Comparison of ENCODE assay signal across 8 cellular contexts in genomic region chr13:49792550-49793324, GRCh38. TPM values are rescaled to one million over a fixed set of nuclear protein-coding genes. Genes with fewer than 3 reads are reported as not detected.
A peak's percentile ranks its signal among the peaks of the same experiment; 100 is the strongest.
DNase-seq lines count a peak whose midpoint lies in the region; ATAC-seq, FAIRE-seq and TF ChIP-seq lines count a peak whose summit lies in the region.

Gene KPNA3, minus strand, starts transcription at chr13:49792682. Its CDS starts 176 bp downstream, at chr13:49792506.

- peak; percentile 86 for ATAC-seq in HG02763 (IDR thresholded peaks at IDR 0.05; ENCODE audit: unreplicated experiment)
- ATAC-seq in Right ventricle myocardium inferior: peak; percentile 98
- peak; percentile 91 to 97 (median 92) for ATAC-seq in pancreas

- peak; percentile 98 to 100 (median 99) for DNase-seq in NCI-H1417 (lab: John Stamatoyannopoulos, UW)
- peak; percentile 83 to 94 for DNase-seq in SW 1271 (lab: John Stamatoyannopoulos, UW)
- DNase-seq in activated naive CD8-positive, alpha-beta T cell treated with anti-CD3 and anti-CD28 coated beads, Interleukin-2, amount 50 U/mL, for 16 hours (ENCODE audit: low read depth, low spot score): peak; percentile 91
- DNase-seq in Right ventricle myocardium inferior (ENCODE audit: missing footprints): peak; percentile 99
- DNase-seq in pancreas: peak; percentile 95 to 98 (median 97)
- DNase-seq in tibial artery: peak; percentile 96 to 98

- H3K27me3 ChIP-seq in pancreas (no peaks in the 10 kb centered on the region), tibial artery (peaks cover 0 to 5% of the 10 kb centered on the region in 2 donors)

- TF ChIP-seq CTCF in GM12874 (IDR thresholded peaks at IDR 0.05; ENCODE audit: insufficient read depth, low read depth, low read length) (0 out of 2 replicates have a peak, but pooled peaks have one; percentile 9), pancreas (IDR thresholded peaks at IDR 0.05) (no peak), tibial artery (IDR thresholded peaks at IDR 0.05) (peak in 1 of 2 experiments; percentile 8)

- peak; percentile 93 for FAIRE-seq in pancreas (lab: Jason Lieb, UNC)

- H3K36me3 ChIP-seq in pancreas (no peaks in the 10 kb centered on the region), tibial artery (no peaks in the 10 kb centered on the region)

- H3K27ac ChIP-seq in pancreas (peak within 1 kb of the TSS; percentile 83 to 93 (median 88)), tibial artery (peak within 1 kb of the TSS; percentile 80 to 89)

- H3K4me3 ChIP-seq in pancreas (peak within 1 kb of the TSS; percentile 79 to 88 (median 84)), tibial artery (peak within 1 kb of the TSS; percentile 65 to 89)

- intact Hi-C loops in Right ventricle myocardium inferior (cut with DNase I): loop anchor here (2.0 to 10.0 kb wide), 4 partner anchors 55 to 142 kb away; partner anchors contain the start of genes EBPL and SPRYD7
- intact Hi-C loops in pancreas (cut with DNase I): no loop called here
- intact Hi-C loops in tibial artery (cut with DNase I; ENCODE audit: low total_unique reads): loop anchor here (5.0 to 10.0 kb wide), 3 partner anchors 100 to 332 kb away; partner anchors contain the start of genes EBPL and SPRYD7

- WGBS in pancreas, 2 donors: 1% methylated on average over 51 to 71 of the region's 71 CpGs

- H3K9me3 ChIP-seq in pancreas (no peaks in the 10 kb centered on the region), tibial artery (no peaks in the 10 kb centered on the region)

- H3K4me1 ChIP-seq in pancreas: peaks cover 0 to 13% (median 3%) of the 10 kb centered on the region in 3 donors
- H3K4me1 ChIP-seq in tibial artery: peaks cover 0 to 32% (median 15%) of the 10 kb centered on the region in 4 donors

RNA-seq across cellular contexts. Expression of gene KPNA3, which starts in this region (rescaled TPM):
- total RNA-seq in Right ventricle myocardium inferior: 64.7 TPM
- total RNA-seq in pancreas: 10 to 100 TPM in 3 of 6 donors, 1 to 10 TPM in 3; 6.5 to 16.0 (median 9.2) TPM
- polyA plus RNA-seq in pancreas: 1 to 10 TPM; 5.3 to 9.0 TPM

Comparison
In these comparisons a context has a peak if more than half of its experiments do, and no peak if none do; other contexts are left out.
1. Peak in every context shown above with its lines: DNase-seq, ATAC-seq, H3K4me3 ChIP-seq and H3K27ac ChIP-seq.
2. intact Hi-C loops: an anchor here in Right ventricle myocardium inferior (2.0 to 10.0 kb wide) and tibial artery (5.0 to 10.0 kb wide); none called in pancreas.